ENCODE assay signal across 28 cellular contexts in the genomic region with DNA sequence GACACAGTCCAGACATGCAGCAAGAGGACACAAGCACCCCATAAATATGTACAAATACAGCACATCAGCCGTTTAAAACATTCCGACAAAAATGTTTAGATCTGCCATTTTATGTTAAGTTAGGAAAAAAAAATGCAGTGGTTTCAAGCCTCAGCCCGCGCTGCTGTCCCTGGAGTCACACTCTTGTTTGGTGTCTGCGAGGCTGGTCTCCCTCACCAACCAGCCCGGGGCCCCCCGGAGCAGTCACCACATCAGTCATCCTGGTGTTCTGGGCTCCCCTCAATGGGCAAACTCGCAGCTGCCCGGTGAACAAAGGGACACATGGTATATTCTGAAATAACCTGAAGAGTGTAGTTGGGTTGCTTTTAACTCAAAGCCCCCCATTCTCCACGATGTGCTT.
"Had no signal": no experiment of that assay in that cellular context is flagged by ENCODE, and none has a peak within 500 bp of the region (broad histone marks: within the 10 kb centered on the region; RNA-seq: fewer than 3 reads in every experiment).

No MANE protein-coding gene starts in this region.

- H3K9me3 ChIP-seq: ascending aorta, esophagus muscularis mucosa, gastrocnemius medialis, heart left ventricle had no signal

- H3K27me3 Mint-ChIP-seq: activated B cell treated with CpG ODN at 0.5 μM for 24 hours; activated CD8-positive, alpha-beta T cell treated with anti-CD3 and anti-CD28 coated beads for 36 hours; activated naive CD8-positive, alpha-beta T cell treated with anti-CD3 and anti-CD28 coated beads, Interleukin-2, amount 10 ng/mL, durations not matched to agents 7 days and 5 days had no signal

- H3K27ac ChIP-seq: ascending aorta, brain microvascular endothelial cell, esophagus muscularis mucosa, foreskin keratinocyte, gastrocnemius medialis, heart left ventricle, WERI-Rb-1 had no signal

- H3K4me1 Mint-ChIP-seq: activated B cell treated with CpG ODN at 0.5 μM for 24 hours; activated naive CD4-positive, alpha-beta T cell treated with anti-CD3 and anti-CD28 coated beads, Interleukin-2, amount 10 ng/mL, durations not matched to agents 7 days and 5 days; activated naive CD8-positive, alpha-beta T cell treated with anti-CD3 and anti-CD28 coated beads, Interleukin-2, amount 10 ng/mL, durations not matched to agents 7 days and 5 days; activated T-helper 17 cell treated with anti-CD3 and anti-CD28 coated beads, Interleukin-2, amount 50 U/mL, for 72 hours; T-helper 17 cell had no signal

- H3K27ac Mint-ChIP-seq: activated B cell treated with CpG ODN at 0.5 μM for 24 hours; activated CD8-positive, alpha-beta T cell treated with anti-CD3 and anti-CD28 coated beads for 36 hours; activated naive CD4-positive, alpha-beta T cell treated with anti-CD3 and anti-CD28 coated beads, Interleukin-2, amount 10 ng/mL, durations not matched to agents 7 days and 5 days; activated naive CD4-positive, alpha-beta T cell treated with anti-CD3 and anti-CD28 coated beads, Interleukin-2, amount 50 U/mL, for 72 hours; activated naive CD8-positive, alpha-beta T cell treated with anti-CD3 and anti-CD28 coated beads, Interleukin-2, amount 10 ng/mL, durations not matched to agents 7 days and 5 days; activated T-helper 17 cell treated with anti-CD3 and anti-CD28 coated beads, Interleukin-2, amount 50 U/mL, for 72 hours; T-helper 17 cell; T-helper 2 cell treated with Interferon-gamma antibody and Interleukin-4, amounts not matched to agents 5 μg/mL and 100 μg/mL, for 36 hours had no signal

- H3K4me3 ChIP-seq: ascending aorta, esophagus muscularis mucosa, gastrocnemius medialis, heart left ventricle had no signal

- DNase-seq: activated B cell treated with CpG ODN at 0.5 μM for 24 hours; activated CD4-positive, alpha-beta T cell treated with anti-CD3 and anti-CD28 coated beads for 48 hours; activated CD4-positive, alpha-beta T cell treated with anti-CD3 and anti-CD28 coated beads, Interleukin-2, amount 50 U/mL, for 1 hour; activated CD4-positive, alpha-beta T cell treated with anti-CD3 and anti-CD28 coated beads, Interleukin-2, amount 50 U/mL, for 48 hours; activated CD8-positive, alpha-beta memory T cell treated with anti-CD3 and anti-CD28 coated beads for 24 hours; activated CD8-positive, alpha-beta T cell treated with anti-CD3 and anti-CD28 coated beads for 36 hours; activated gamma-delta T cell; activated naive CD4-positive, alpha-beta T cell; activated naive CD4-positive, alpha-beta T cell treated with anti-CD3 and anti-CD28 coated beads, Interleukin-2, amount 10 ng/mL, durations not matched to agents 7 days and 5 days; activated naive CD8-positive, alpha-beta T cell treated with anti-CD3 and anti-CD28 coated beads, Interleukin-2, amount 10 ng/mL, durations not matched to agents 7 days and 5 days; activated T-cell treated with anti-CD3 and anti-CD28 coated beads, Interleukin-2, amount 50 U/mL, for 4 hours; brain microvascular endothelial cell; effector CD8-positive, alpha-beta T cell; erythroblast; foreskin keratinocyte; gastrocnemius medialis; glutamatergic neuron; heart left ventricle; T-helper 1 cell; T-helper 17 cell; T1000; WERI-Rb-1 had no signal

- H3K4me3 Mint-ChIP-seq: activated B cell treated with CpG ODN at 0.5 μM for 24 hours; activated CD8-positive, alpha-beta T cell treated with anti-CD3 and anti-CD28 coated beads for 36 hours; activated naive CD4-positive, alpha-beta T cell treated with anti-CD3 and anti-CD28 coated beads, Interleukin-2, amount 10 ng/mL, durations not matched to agents 7 days and 5 days; activated naive CD8-positive, alpha-beta T cell treated with anti-CD3 and anti-CD28 coated beads, Interleukin-2, amount 10 ng/mL, durations not matched to agents 7 days and 5 days; activated T-cell treated with anti-CD3 and anti-CD28 coated beads, Interleukin-2, amount 50 U/mL, for 4 hours; activated T-helper 17 cell treated with anti-CD3 and anti-CD28 coated beads, Interleukin-2, amount 50 U/mL, for 72 hours; T-helper 17 cell; T-helper 2 cell treated with Interferon-gamma antibody and Interleukin-4, amounts not matched to agents 5 μg/mL and 100 μg/mL, for 36 hours had no signal

- H3K9me3 Mint-ChIP-seq: activated B cell treated with CpG ODN at 0.5 μM for 24 hours; activated CD8-positive, alpha-beta T cell treated with anti-CD3 and anti-CD28 coated beads for 36 hours; activated naive CD4-positive, alpha-beta T cell treated with anti-CD3 and anti-CD28 coated beads, Interleukin-2, amount 10 ng/mL, durations not matched to agents 7 days and 5 days; activated naive CD4-positive, alpha-beta T cell treated with anti-CD3 and anti-CD28 coated beads, Interleukin-2, amount 50 U/mL, for 72 hours; activated naive CD8-positive, alpha-beta T cell treated with anti-CD3 and anti-CD28 coated beads, Interleukin-2, amount 10 ng/mL, durations not matched to agents 7 days and 5 days; activated T-cell treated with anti-CD3 and anti-CD28 coated beads, Interleukin-2, amount 50 U/mL, for 4 hours; activated T-helper 17 cell treated with anti-CD3 and anti-CD28 coated beads, Interleukin-2, amount 50 U/mL, for 72 hours; T-helper 2 cell treated with Interferon-gamma antibody and Interleukin-4, amounts not matched to agents 5 μg/mL and 100 μg/mL, for 36 hours had no signal

- H3K4me1 ChIP-seq: ascending aorta, esophagus muscularis mucosa, foreskin keratinocyte, gastrocnemius medialis, heart left ventricle had no signal

- H3K36me3 ChIP-seq: ascending aorta, brain microvascular endothelial cell, esophagus muscularis mucosa, gastrocnemius medialis, heart left ventricle, WERI-Rb-1 had no signal

- H3K27me3 ChIP-seq: ascending aorta, brain microvascular endothelial cell, foreskin keratinocyte, gastrocnemius medialis had no signal

- H3K36me3 Mint-ChIP-seq: activated naive CD4-positive, alpha-beta T cell treated with anti-CD3 and anti-CD28 coated beads, Interleukin-2, amount 10 ng/mL, durations not matched to agents 7 days and 5 days; activated naive CD4-positive, alpha-beta T cell treated with anti-CD3 and anti-CD28 coated beads, Interleukin-2, amount 50 U/mL, for 72 hours; activated naive CD8-positive, alpha-beta T cell treated with anti-CD3 and anti-CD28 coated beads, Interleukin-2, amount 10 ng/mL, durations not matched to agents 7 days and 5 days had no signal

- ATAC-seq: activated CD4-positive, CD25-positive, alpha-beta regulatory T cell treated with anti-CD3 and anti-CD28 coated beads, Interleukin-2, amount 50 U/mL, for 24 hours; activated CD8-positive, alpha-beta T cell treated with anti-CD3 and anti-CD28 coated beads for 36 hours; activated naive CD4-positive, alpha-beta T cell treated with anti-CD3 and anti-CD28 coated beads, Interleukin-2, amount 50 U/mL, for 72 hours; activated T-cell treated with anti-CD3 and anti-CD28 coated beads, Interleukin-2, amount 50 U/mL, for 4 hours; activated T-helper 17 cell treated with anti-CD3 and anti-CD28 coated beads, Interleukin-2, amount 50 U/mL, for 72 hours; foreskin keratinocyte; gastrocnemius medialis; heart left ventricle; T-helper 17 cell had no signal
